ENCODE assay signal across 20 cellular contexts in the genomic region with DNA sequence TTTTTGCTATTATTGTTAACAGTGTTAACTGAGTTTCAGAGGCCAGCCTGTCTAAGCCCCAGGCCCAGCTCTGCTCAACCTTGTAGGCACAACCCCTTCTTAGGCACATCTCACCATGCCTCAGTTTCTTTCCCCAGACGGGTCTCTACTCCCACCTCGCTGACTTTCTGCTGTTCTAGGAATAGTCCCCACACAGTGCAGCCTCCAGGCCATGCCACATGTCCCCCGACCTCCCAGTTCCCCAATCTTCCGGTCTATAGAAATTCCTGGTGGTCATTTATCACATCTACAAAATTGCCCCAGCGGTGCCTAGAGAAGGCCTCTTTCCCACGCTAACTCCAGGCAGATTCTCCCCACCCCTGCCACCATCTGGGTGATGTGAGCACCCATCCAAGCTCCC. TPM values are rescaled to one million over a fixed set of nuclear protein-coding genes. Genes with fewer than 3 reads are reported as not detected.
DNase-seq lines count a peak whose midpoint lies in the region; ATAC-seq and TF ChIP-seq lines count a peak whose summit lies in the region.
"Had no signal": no experiment of that assay in that cellular context is flagged by ENCODE, and none has a peak within 500 bp of the region (broad histone marks: within the 10 kb centered on the region; RNA-seq: fewer than 3 reads in every experiment).

No MANE protein-coding gene starts in this region.

- H3K4me3 ChIP-seq in BLaER1: no peak overlapping the region
- no peak overlapping the region for H3K4me3 ChIP-seq in CD8-positive, alpha-beta T cell (ENCODE audit: low read depth, low read length)
- H3K4me3 ChIP-seq: Peyer's patch, sigmoid colon had no signal

- no peaks in the 10 kb centered on the region for H4K20me1 ChIP-seq in BLaER1

- H3K4me2 ChIP-seq in BLaER1: peak overlapping the region; percentile 76
- H3K4me2 ChIP-seq: SK-N-SH had no signal

- no peaks in the 10 kb centered on the region for H3K9me3 ChIP-seq in BLaER1
- H3K9me3 ChIP-seq in CD8-positive, alpha-beta T cell (ENCODE audit: low read length): no peaks in the 10 kb centered on the region
- H3K9me3 ChIP-seq: BE2C, Peyer's patch, sigmoid colon, SK-N-SH had no signal

- H3K27ac Mint-ChIP-seq in CD8-positive, alpha-beta T cell: peak overlapping the region; percentile 84
- peak overlapping the region; percentile 93 for H3K27ac Mint-ChIP-seq in activated T-helper 2 cell treated with anti-CD3 and anti-CD28 coated beads, Interferon-gamma antibody, Interleukin-2, Interleukin-4, amounts not matched to agents 10 μg/mL and 5 μg/mL and 100 μg/mL, durations not matched to agents 14 hours and 24 hours and 36 hours
- peak overlapping the region; percentile 94 to 97 for H3K27ac Mint-ChIP-seq in natural killer cell

- ATAC-seq in CD8-positive, alpha-beta T cell: no peak
- peak in 1 of 3 donors; percentile 1 for ATAC-seq in natural killer cell

- peaks cover 46% of the 10 kb centered on the region for H3K4me1 Mint-ChIP-seq in CD8-positive, alpha-beta T cell (ENCODE audit: low read depth)
- H3K4me1 Mint-ChIP-seq in activated T-helper 2 cell treated with anti-CD3 and anti-CD28 coated beads, Interferon-gamma antibody, Interleukin-2, Interleukin-4, amounts not matched to agents 10 μg/mL and 5 μg/mL and 100 μg/mL, durations not matched to agents 14 hours and 24 hours and 36 hours (ENCODE audit: low read depth): peaks cover 47% of the 10 kb centered on the region
- H3K4me1 Mint-ChIP-seq in natural killer cell: peaks cover 58 to 69% of the 10 kb centered on the region in 2 donors

- intact Hi-C loops in CD8-positive, alpha-beta T cell (cut with DNase I, micrococcal nuclease): loop anchor here (2.0 to 10.0 kb wide), 5 partner anchors 144 to 910 kb away; a partner anchor contains a TSS
- intact Hi-C loops in activated T-helper 2 cell treated with anti-CD3 and anti-CD28 coated beads, Interferon-gamma antibody, Interleukin-2, Interleukin-4, amounts not matched to agents 10 μg/mL and 5 μg/mL and 100 μg/mL, durations not matched to agents 14 hours and 24 hours and 36 hours (cut with micrococcal nuclease): loop anchor here (1.0 to 10.0 kb wide), 4 partner anchors 32 to 424 kb away; a partner anchor contains a TSS
- intact Hi-C loops in natural killer cell (cut with micrococcal nuclease): loop anchor here (2.0 to 10.0 kb wide), 4 partner anchors 40 to 318 kb away; a partner anchor contains a TSS

- no peaks in the 10 kb centered on the region for H3K36me3 Mint-ChIP-seq in CD8-positive, alpha-beta T cell
- H3K36me3 Mint-ChIP-seq in activated T-helper 2 cell treated with anti-CD3 and anti-CD28 coated beads, Interferon-gamma antibody, Interleukin-2, Interleukin-4, amounts not matched to agents 10 μg/mL and 5 μg/mL and 100 μg/mL, durations not matched to agents 14 hours and 24 hours and 36 hours (ENCODE audit: low read depth): no peaks in the 10 kb centered on the region
- no peaks in the 10 kb centered on the region for H3K36me3 Mint-ChIP-seq in natural killer cell

- peak overlapping the region; percentile 64 for H3K9ac ChIP-seq in BLaER1
- H3K9ac ChIP-seq: SK-N-SH had no signal

- peaks cover 43% of the 10 kb centered on the region for H3K4me1 ChIP-seq in BLaER1
- H3K4me1 ChIP-seq in CD8-positive, alpha-beta T cell (ENCODE audit: insufficient read depth, low read length): peaks cover 33% of the 10 kb centered on the region
- H3K4me1 ChIP-seq: BE2C, Peyer's patch had no signal

- H3K27me3 Mint-ChIP-seq in CD8-positive, alpha-beta T cell (ENCODE audit: low read depth): no peaks in the 10 kb centered on the region
- H3K27me3 Mint-ChIP-seq in activated T-helper 2 cell treated with anti-CD3 and anti-CD28 coated beads, Interferon-gamma antibody, Interleukin-2, Interleukin-4, amounts not matched to agents 10 μg/mL and 5 μg/mL and 100 μg/mL, durations not matched to agents 14 hours and 24 hours and 36 hours (ENCODE audit: low read depth): peaks cover 2% of the 10 kb centered on the region
- no peaks in the 10 kb centered on the region for H3K27me3 Mint-ChIP-seq in natural killer cell (ENCODE audit: low read depth in 2 of 2)

- H3K36me3 ChIP-seq in BLaER1: no peaks in the 10 kb centered on the region
- H3K36me3 ChIP-seq in CD8-positive, alpha-beta T cell (ENCODE audit: insufficient read depth, low read length): no peaks in the 10 kb centered on the region
- H3K36me3 ChIP-seq: BE2C, Peyer's patch, sigmoid colon had no signal

- CTCF ChIA-PET in CD8-positive, alpha-beta T cell (lab: Charles Lee): interaction anchor here (0.7 to 19.6 kb wide), 41 partner anchors 11 to 433 kb away, joined by 3 to 423 read pairs (median 7); a partner anchor contains a TSS

- no peaks in the 10 kb centered on the region for H3K27me3 ChIP-seq in BLaER1
- no peaks in the 10 kb centered on the region for H3K27me3 ChIP-seq in CD8-positive, alpha-beta T cell (ENCODE audit: insufficient read depth, low read length)
- H3K27me3 ChIP-seq: BE2C, Peyer's patch had no signal

- no peak overlapping the region for H3K4me3 Mint-ChIP-seq in CD8-positive, alpha-beta T cell
- H3K4me3 Mint-ChIP-seq in activated T-helper 2 cell treated with anti-CD3 and anti-CD28 coated beads, Interferon-gamma antibody, Interleukin-2, Interleukin-4, amounts not matched to agents 10 μg/mL and 5 μg/mL and 100 μg/mL, durations not matched to agents 14 hours and 24 hours and 36 hours (ENCODE audit: low read depth): no peak overlapping the region
- H3K4me3 Mint-ChIP-seq in natural killer cell: peak overlapping the region; percentile 82

- peak overlapping the region; percentile 87 for H3K27ac ChIP-seq in BLaER1
- H3K27ac ChIP-seq in CD8-positive, alpha-beta T cell (ENCODE audit: low read depth, low read length): peak overlapping the region; percentile 36
- H3K27ac ChIP-seq: sigmoid colon had no signal

- POLR2A ChIA-PET in CD8-positive, alpha-beta T cell (lab: Charles Lee): interaction anchor here (0.8 to 2.2 kb wide), 6 partner anchors 16 to 71 kb away, joined by 3 to 10 read pairs (median 4); a partner anchor contains a TSS

- H3K9me3 Mint-ChIP-seq in CD8-positive, alpha-beta T cell: no peaks in the 10 kb centered on the region
- no peaks in the 10 kb centered on the region for H3K9me3 Mint-ChIP-seq in activated T-helper 2 cell treated with anti-CD3 and anti-CD28 coated beads, Interferon-gamma antibody, Interleukin-2, Interleukin-4, amounts not matched to agents 10 μg/mL and 5 μg/mL and 100 μg/mL, durations not matched to agents 14 hours and 24 hours and 36 hours
- H3K9me3 Mint-ChIP-seq in natural killer cell: no peaks in the 10 kb centered on the region

- TF ChIP-seq CTCF in CD8-positive, alpha-beta T cell (IDR thresholded peaks at IDR 0.05): no peak
- TF ChIP-seq CTCF in natural killer cell (IDR thresholded peaks at IDR 0.05): no peak

- DNase-seq in CD8-positive, alpha-beta T cell: no peak
- no peak for DNase-seq in activated T-helper 2 cell treated with anti-CD3 and anti-CD28 coated beads, Interferon-gamma antibody, Interleukin-2, Interleukin-4, amounts not matched to agents 10 μg/mL and 5 μg/mL and 100 μg/mL, durations not matched to agents 14 hours and 24 hours and 36 hours (ENCODE audit: low spot score)
- DNase-seq in natural killer cell (no peak), HPDE6-E6E7 (ENCODE audit: extremely low spot score) (no peak), DMS 273 treated with DMSO at 0.1 percent for 48 hours (lab: John Stamatoyannopoulos, UW) (no peak), NCI-H2171 treated with DMSO at 0.1 percent for 48 hours (lab: John Stamatoyannopoulos, UW) (no peak)
- no peak for DNase-seq in stimulated activated CD4-positive, alpha-beta T cell treated with anti-CD3 and anti-CD28 coated beads, Interleukin-15, amount 100 ng/mL, for 24 hours
- DNase-seq: activated effector memory CD4-positive, alpha-beta T cell treated with anti-CD3 and anti-CD28 coated beads, Interleukin-2, amount 50 U/mL, for 16 hours; BE2C; DMS79; HCEC 1CT; kidney glomerular epithelial cell; NCI-H1105 treated with DMSO at 0.1 percent for 48 hours; occipital lobe; sigmoid colon; stimulated activated CD4-positive, alpha-beta T cell treated with anti-CD3 and anti-CD28 coated beads, Interleukin-4, amount 100 ng/mL, for 24 hours had no signal

RNA-seq across cellular contexts. Expression of a gene that starts 34.8 kb away (rescaled TPM):
- 1 to 10 TPM; 1.1 to 2.0 TPM for total RNA-seq in CD8-positive, alpha-beta T cell
- 2.1 and 2.8 TPM in 2 replicates for total RNA-seq in activated T-helper 2 cell treated with anti-CD3 and anti-CD28 coated beads, Interferon-gamma antibody, Interleukin-2, Interleukin-4, amounts not matched to agents 10 μg/mL and 5 μg/mL and 100 μg/mL, durations not matched to agents 14 hours and 24 hours and 36 hours
- total RNA-seq in natural killer cell: 100 to 1,000 TPM in 1 of 3 donors, 10 to 100 TPM in 2; 83.2 to 118 (median 94.5) TPM
- total RNA-seq: LHCN-M2, occipital lobe had no signal

RNA-seq across cellular contexts. Expression of a gene that starts 40.8 kb away (rescaled TPM):
- total RNA-seq in CD8-positive, alpha-beta T cell: 1 to 10 TPM; 2.1 to 3.1 TPM
- 6.3 and 6.8 TPM in 2 replicates for total RNA-seq in activated T-helper 2 cell treated with anti-CD3 and anti-CD28 coated beads, Interferon-gamma antibody, Interleukin-2, Interleukin-4, amounts not matched to agents 10 μg/mL and 5 μg/mL and 100 μg/mL, durations not matched to agents 14 hours and 24 hours and 36 hours
- 10 to 100 TPM; 15.5 to 24.4 (median 17.1) TPM for total RNA-seq in natural killer cell

RNA-seq across cellular contexts. Expression of a gene that starts 51.2 kb away (rescaled TPM):
- 1 to 10 TPM; 3.8 to 4.4 TPM for total RNA-seq in CD8-positive, alpha-beta T cell
- total RNA-seq in activated T-helper 2 cell treated with anti-CD3 and anti-CD28 coated beads, Interferon-gamma antibody, Interleukin-2, Interleukin-4, amounts not matched to agents 10 μg/mL and 5 μg/mL and 100 μg/mL, durations not matched to agents 14 hours and 24 hours and 36 hours: 1.8 and 1.9 TPM in 2 replicates
- total RNA-seq in natural killer cell: 100 to 1,000 TPM; 830 to 949 (median 858) TPM

Comparison
In these comparisons a context has a peak if more than half of its experiments do, and no peak if none do; other contexts are left out.
1. RNA of a gene that starts 34.8 kb away (total RNA-seq): 83.2 to 118 TPM in natural killer cell; 2.1 to 2.8 TPM in activated T-helper 2 cell treated with anti-CD3 and anti-CD28 coated beads, Interferon-gamma antibody, Interleukin-2, Interleukin-4, amounts not matched to agents 10 μg/mL and 5 μg/mL and 100 μg/mL, durations not matched to agents 14 hours and 24 hours and 36 hours and 1.1 to 2.0 TPM in CD8-positive, alpha-beta T cell; every median in the first group is over 10 times any median in the second.
2. RNA of a gene that starts 51.2 kb away (total RNA-seq): 830 to 949 TPM in natural killer cell; 3.8 to 4.4 TPM in CD8-positive, alpha-beta T cell and 1.8 to 1.9 TPM in activated T-helper 2 cell treated with anti-CD3 and anti-CD28 coated beads, Interferon-gamma antibody, Interleukin-2, Interleukin-4, amounts not matched to agents 10 μg/mL and 5 μg/mL and 100 μg/mL, durations not matched to agents 14 hours and 24 hours and 36 hours; every median in the first group is over 100 times any median in the second.
3. Peak in every context shown above with its lines, with median percentiles within 50 percentile points of each other: H3K27ac Mint-ChIP-seq.